Comparison of ENCODE assay signal across 8 cellular contexts in genomic region chr5:116288524-116288923, GRCh38.
"Had no signal": no experiment of that assay in that cellular context is flagged by ENCODE, and none has a peak within 500 bp of the region (broad histone marks: within the 10 kb centered on the region; RNA-seq: fewer than 3 reads in every experiment).

No MANE protein-coding gene starts in this region.

- ATAC-seq: GM12878 had no signal

- DNase-seq: GDM1, GF-D8 had no signal

- FAIRE-seq: G401.6, GM12878, GM12891, GM12892, GM18507, GM19239 had no signal

- H3K4me3 ChIP-seq: GM12878 had no signal
